In the genomic region with DNA sequence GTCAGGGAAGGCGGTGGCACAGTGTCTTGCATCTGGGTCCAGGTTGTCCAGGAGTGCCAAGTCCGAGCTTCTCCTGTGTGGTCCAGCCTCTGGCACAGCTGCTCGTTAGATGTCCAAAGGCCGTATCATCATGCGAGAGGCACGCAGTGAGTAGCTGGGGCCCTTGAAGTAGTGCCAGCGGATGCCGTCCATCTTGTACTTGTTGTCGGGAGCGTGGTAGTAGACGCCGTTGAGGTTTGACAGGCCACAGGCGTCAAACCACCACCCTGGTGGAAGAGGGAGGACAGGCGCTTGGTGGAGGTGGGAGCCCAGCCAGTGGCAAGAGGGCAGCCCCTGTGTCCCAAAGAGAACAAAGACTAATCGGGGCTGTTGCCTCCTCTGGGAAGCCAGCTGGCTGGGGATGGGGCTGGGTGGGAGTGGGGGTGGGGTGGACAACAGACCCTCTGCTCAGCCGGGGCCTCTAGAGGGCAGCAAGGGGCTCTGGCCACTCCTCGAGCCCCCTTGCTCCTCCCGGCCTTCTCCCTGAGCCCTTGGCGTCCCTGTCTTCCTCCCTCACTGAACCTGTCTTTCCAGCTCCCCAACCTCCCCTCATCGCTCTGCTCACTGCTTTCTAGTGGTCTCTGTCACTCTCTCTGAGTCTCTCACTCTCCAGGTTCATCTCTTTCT, we compare ENCODE assay signal across 2 cellular contexts.
A peak's percentile ranks its signal among the peaks of the same experiment; 100 is the strongest.
TF ChIP-seq lines count a peak whose summit lies in the region.

No MANE protein-coding gene starts in this region.

TF ChIP-seq in GM23338, 12 proteins besides CTCF, POLR2A, EP300 and RAD21:
- TF ChIP-seq, protein P1, sequence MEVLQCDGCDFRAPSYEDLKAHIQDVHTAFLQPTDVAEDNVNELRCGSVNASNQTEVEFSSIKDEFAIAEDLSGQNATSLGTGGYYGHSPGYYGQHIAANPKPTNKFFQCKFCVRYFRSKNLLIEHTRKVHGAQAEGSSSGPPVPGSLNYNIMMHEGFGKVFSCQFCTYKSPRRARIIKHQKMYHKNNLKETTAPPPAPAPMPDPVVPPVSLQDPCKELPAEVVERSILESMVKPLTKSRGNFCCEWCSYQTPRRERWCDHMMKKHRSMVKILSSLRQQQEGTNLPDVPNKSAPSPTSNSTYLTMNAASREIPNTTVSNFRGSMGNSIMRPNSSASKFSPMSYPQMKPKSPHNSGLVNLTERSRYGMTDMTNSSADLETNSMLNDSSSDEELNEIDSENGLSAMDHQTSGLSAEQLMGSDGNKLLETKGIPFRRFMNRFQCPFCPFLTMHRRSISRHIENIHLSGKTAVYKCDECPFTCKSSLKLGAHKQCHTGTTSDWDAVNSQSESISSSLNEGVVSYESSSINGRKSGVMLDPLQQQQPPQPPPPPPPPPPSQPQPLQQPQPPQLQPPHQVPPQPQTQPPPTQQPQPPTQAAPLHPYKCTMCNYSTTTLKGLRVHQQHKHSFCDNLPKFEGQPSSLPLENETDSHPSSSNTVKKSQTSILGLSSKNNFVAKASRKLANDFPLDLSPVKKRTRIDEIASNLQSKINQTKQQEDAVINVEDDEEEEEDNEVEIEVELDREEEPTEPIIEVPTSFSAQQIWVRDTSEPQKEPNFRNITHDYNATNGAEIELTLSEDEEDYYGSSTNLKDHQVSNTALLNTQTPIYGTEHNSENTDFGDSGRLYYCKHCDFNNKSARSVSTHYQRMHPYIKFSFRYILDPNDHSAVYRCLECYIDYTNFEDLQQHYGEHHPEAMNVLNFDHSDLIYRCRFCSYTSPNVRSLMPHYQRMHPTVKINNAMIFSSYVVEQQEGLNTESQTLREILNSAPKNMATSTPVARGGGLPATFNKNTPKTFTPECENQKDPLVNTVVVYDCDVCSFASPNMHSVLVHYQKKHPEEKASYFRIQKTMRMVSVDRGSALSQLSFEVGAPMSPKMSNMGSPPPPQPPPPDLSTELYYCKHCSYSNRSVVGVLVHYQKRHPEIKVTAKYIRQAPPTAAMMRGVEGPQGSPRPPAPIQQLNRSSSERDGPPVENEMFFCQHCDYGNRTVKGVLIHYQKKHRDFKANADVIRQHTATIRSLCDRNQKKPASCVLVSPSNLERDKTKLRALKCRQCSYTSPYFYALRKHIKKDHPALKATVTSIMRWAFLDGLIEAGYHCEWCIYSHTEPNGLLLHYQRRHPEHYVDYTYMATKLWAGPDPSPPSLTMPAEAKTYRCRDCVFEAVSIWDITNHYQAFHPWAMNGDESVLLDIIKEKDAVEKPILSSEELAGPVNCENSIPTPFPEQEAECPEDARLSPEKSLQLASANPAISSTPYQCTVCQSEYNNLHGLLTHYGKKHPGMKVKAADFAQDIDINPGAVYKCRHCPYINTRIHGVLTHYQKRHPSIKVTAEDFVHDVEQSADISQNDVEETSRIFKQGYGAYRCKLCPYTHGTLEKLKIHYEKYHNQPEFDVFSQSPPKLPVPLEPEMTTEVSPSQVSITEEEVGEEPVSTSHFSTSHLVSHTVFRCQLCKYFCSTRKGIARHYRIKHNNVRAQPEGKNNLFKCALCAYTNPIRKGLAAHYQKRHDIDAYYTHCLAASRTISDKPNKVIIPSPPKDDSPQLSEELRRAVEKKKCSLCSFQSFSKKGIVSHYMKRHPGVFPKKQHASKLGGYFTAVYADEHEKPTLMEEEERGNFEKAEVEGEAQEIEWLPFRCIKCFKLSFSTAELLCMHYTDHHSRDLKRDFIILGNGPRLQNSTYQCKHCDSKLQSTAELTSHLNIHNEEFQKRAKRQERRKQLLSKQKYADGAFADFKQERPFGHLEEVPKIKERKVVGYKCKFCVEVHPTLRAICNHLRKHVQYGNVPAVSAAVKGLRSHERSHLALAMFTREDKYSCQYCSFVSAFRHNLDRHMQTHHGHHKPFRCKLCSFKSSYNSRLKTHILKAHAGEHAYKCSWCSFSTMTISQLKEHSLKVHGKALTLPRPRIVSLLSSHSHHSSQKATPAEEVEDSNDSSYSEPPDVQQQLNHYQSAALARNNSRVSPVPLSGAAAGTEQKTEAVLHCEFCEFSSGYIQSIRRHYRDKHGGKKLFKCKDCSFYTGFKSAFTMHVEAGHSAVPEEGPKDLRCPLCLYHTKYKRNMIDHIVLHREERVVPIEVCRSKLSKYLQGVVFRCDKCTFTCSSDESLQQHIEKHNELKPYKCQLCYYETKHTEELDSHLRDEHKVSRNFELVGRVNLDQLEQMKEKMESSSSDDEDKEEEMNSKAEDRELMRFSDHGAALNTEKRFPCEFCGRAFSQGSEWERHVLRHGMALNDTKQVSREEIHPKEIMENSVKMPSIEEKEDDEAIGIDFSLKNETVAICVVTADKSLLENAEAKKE (CRISPR knock-in tag; IDR thresholded peaks at IDR 0.05), result no peak
- TF ChIP-seq ZNF331 (CRISPR knock-in tag; IDR thresholded peaks at IDR 0.05; ENCODE audit: low read depth) (no peak), STAT1 (IDR thresholded peaks at IDR 0.05; ENCODE audit: unreplicated experiment) (no peak)

TF ChIP-seq in H1, 55 proteins besides CTCF, POLR2A, EP300 and RAD21:
- TF ChIP-seq CHD1 (IDR thresholded peaks at IDR 0.05; ENCODE audit: low read depth, low read length) (no peak), MAFK (IDR thresholded peaks at IDR 0.05; ENCODE audit: low read depth, low read length) (no peak)
- TF ChIP-seq, protein P2, sequence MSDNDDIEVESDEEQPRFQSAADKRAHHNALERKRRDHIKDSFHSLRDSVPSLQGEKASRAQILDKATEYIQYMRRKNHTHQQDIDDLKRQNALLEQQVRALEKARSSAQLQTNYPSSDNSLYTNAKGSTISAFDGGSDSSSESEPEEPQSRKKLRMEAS (IDR thresholded peaks at IDR 0.05), result peak; percentile 15; the same call in 1 of the 2 replicates
